Comparison of ENCODE assay signal across 24 cellular contexts in the genomic region with DNA sequence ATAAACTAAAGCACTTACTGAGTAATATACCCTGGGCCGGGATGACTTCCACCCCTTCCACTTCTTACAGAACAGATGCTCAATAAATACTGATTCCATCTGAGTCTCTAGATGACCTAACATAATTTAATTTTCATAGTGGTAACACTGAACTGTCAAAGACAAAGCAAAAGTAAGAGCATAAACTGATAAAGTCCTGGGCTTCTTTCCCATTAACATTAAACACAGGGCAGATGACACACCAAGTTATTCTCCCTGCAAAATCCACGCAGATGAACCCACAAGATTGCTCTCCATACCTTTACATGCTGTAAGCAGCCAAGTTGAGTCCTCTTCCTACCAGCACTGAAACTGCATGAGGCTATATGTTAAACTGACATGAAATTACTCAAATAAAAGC. TPM values are rescaled to one million over a fixed set of nuclear protein-coding genes. Genes with fewer than 3 reads are reported as not detected.
DNase-seq lines count a peak whose midpoint lies in the region; ATAC-seq, FAIRE-seq and TF ChIP-seq lines count a peak whose summit lies in the region.
"Had no signal": no experiment of that assay in that cellular context is flagged by ENCODE, and none has a peak within 500 bp of the region (broad histone marks: within the 10 kb centered on the region; RNA-seq: fewer than 3 reads in every experiment).

No MANE protein-coding gene starts in this region.

- intact Hi-C loops in Right ventricle myocardium inferior (cut with DNase I): no loop called here

- H3K27ac Mint-ChIP-seq in astrocyte (ENCODE audit: unreplicated experiment) (no peak overlapping the region), mesothelial cell of epicardium (peak overlapping the region; percentile 20)
- H3K27ac Mint-ChIP-seq: CD4-positive, alpha-beta T cell had no signal

- H3K79me2 ChIP-seq in astrocyte (ENCODE audit: insufficient read depth, low read length): peaks cover 79% of the 10 kb centered on the region

- in situ Hi-C loops in KBM-7 (cut with MboI; ENCODE audit: low pct_unique_long_range_greater_than_20kb, low sequenced_read_pairs): no loop called here
- in situ Hi-C loops in G401 (cut with HindIII; ENCODE audit: low sequenced_read_pairs): no loop called here

- TF ChIP-seq CTCF in right atrium auricular region (IDR thresholded peaks at IDR 0.05) (no peak), astrocyte (IDR thresholded peaks at IDR 0.05; ENCODE audit: insufficient read depth, low read depth, low read length) (no peak), mesothelial cell of epicardium (IDR thresholded peaks at IDR 0.05; ENCODE audit: unreplicated experiment) (no peak)

- H3K4me1 ChIP-seq in right atrium auricular region (no peaks in the 10 kb centered on the region), astrocyte (ENCODE audit: insufficient read depth, low read length) (peaks cover 12% of the 10 kb centered on the region)

- H3K27ac ChIP-seq in right atrium auricular region (no peak overlapping the region), astrocyte (ENCODE audit: low read depth, low read length) (no peak overlapping the region)
- H3K27ac ChIP-seq: 22Rv1; BLaER1 treated with 17β-estradiol and CSF1 and Interleukin-3, amounts not matched to agents 10 nM and 100 nM; KMS-11; SK-N-MC had no signal

- H4K20me1 ChIP-seq in astrocyte (ENCODE audit: insufficient read depth, low read length): peaks cover 51% of the 10 kb centered on the region

- no peak for FAIRE-seq in astrocyte (lab: Jason Lieb, UNC)
- FAIRE-seq: D721Med had no signal

- DNase-seq in right atrium auricular region (ENCODE audit: low spot score) (peak; percentile 2), Right ventricle myocardium inferior (ENCODE audit: missing footprints) (no peak), astrocyte (ENCODE audit: low read depth) (peak; percentile 81), mesothelial cell of epicardium (ENCODE audit: low spot score in 2 of 2, unreplicated experiment in 2 of 2) (no peak), KBM-7 (no peak), G401 (ENCODE audit: low spot score) (no peak), SHP77 treated with DMSO at 0.1 percent for 48 hours (lab: John Stamatoyannopoulos, UW) (no peak)
- DNase-seq: CD4-positive, alpha-beta T cell; GOT3; HCEC 1CT; MM.1S; NCI-H2029; NCI-H446 treated with DMSO at 0.1 percent for 48 hours; NCI-H526; NCI-H82; NK-92 treated with Interleukin-12 subunit alpha and Interleukin-12 subunit beta, amount 100 ng/mL, for 24 hours; RPMI8226; SHP77 had no signal

- no peak overlapping the region for H3K4me2 ChIP-seq in astrocyte (ENCODE audit: low read length)
- H3K4me2 ChIP-seq: BLaER1 treated with 17β-estradiol and CSF1 and Interleukin-3, amounts not matched to agents 10 nM and 100 nM; KMS-11 had no signal

- H3K9ac ChIP-seq in astrocyte (ENCODE audit: low read length): no peak overlapping the region
- H3K9ac ChIP-seq: BLaER1 treated with 17β-estradiol and CSF1 and Interleukin-3, amounts not matched to agents 10 nM and 100 nM; KMS-11 had no signal

- H3K4me3 ChIP-seq in right atrium auricular region (no peak overlapping the region), astrocyte (ENCODE audit: insufficient read depth, low read depth, low read length) (no peak overlapping the region)
- H3K4me3 ChIP-seq: BLaER1 treated with 17β-estradiol and CSF1 and Interleukin-3, amounts not matched to agents 10 nM and 100 nM; SK-N-MC had no signal

- H3K36me3 ChIP-seq in right atrium auricular region: no peaks in the 10 kb centered on the region
- no peaks in the 10 kb centered on the region for H3K36me3 ChIP-seq in astrocyte (ENCODE audit: insufficient read depth, low read length)

- no peaks in the 10 kb centered on the region for H3K27me3 ChIP-seq in right atrium auricular region
- no peaks in the 10 kb centered on the region for H3K27me3 ChIP-seq in astrocyte (ENCODE audit: insufficient read depth, low read length)
- H3K27me3 ChIP-seq: BLaER1 treated with 17β-estradiol and CSF1 and Interleukin-3, amounts not matched to agents 10 nM and 100 nM had no signal

- H3K4me1 Mint-ChIP-seq in astrocyte (ENCODE audit: low read depth, unreplicated experiment): peaks cover 6% of the 10 kb centered on the region
- H3K4me1 Mint-ChIP-seq in mesothelial cell of epicardium: peaks cover 6% of the 10 kb centered on the region

- H3K9me3 ChIP-seq in right atrium auricular region (no peaks in the 10 kb centered on the region), astrocyte (ENCODE audit: insufficient read depth, low read depth, low read length) (no peaks in the 10 kb centered on the region)

- no peak for ATAC-seq in Right ventricle myocardium inferior
- ATAC-seq in GM21390 (IDR thresholded peaks at IDR 0.05; ENCODE audit: unreplicated experiment): no peak

- no peaks in the 10 kb centered on the region for H3K27me3 Mint-ChIP-seq in astrocyte (ENCODE audit: low read depth, unreplicated experiment)
- H3K27me3 Mint-ChIP-seq in mesothelial cell of epicardium (ENCODE audit: low read depth): no peaks in the 10 kb centered on the region
- H3K27me3 Mint-ChIP-seq: CD4-positive, alpha-beta T cell had no signal

- H3K36me3 Mint-ChIP-seq in astrocyte (ENCODE audit: low read depth, unreplicated experiment): peaks cover 15% of the 10 kb centered on the region
- no peaks in the 10 kb centered on the region for H3K36me3 Mint-ChIP-seq in mesothelial cell of epicardium

- H3K9me3 Mint-ChIP-seq in astrocyte (ENCODE audit: unreplicated experiment) (no peaks in the 10 kb centered on the region), mesothelial cell of epicardium (peaks cover 11% of the 10 kb centered on the region)

- no peak overlapping the region for H2AFZ ChIP-seq in astrocyte (ENCODE audit: low read depth, low read length)

- H3K4me3 Mint-ChIP-seq in astrocyte (ENCODE audit: unreplicated experiment): no peak overlapping the region
- no peak overlapping the region for H3K4me3 Mint-ChIP-seq in mesothelial cell of epicardium
- H3K4me3 Mint-ChIP-seq: CD4-positive, alpha-beta T cell had no signal

RNA-seq across cellular contexts. Expression of a gene that starts 27.1 kb away (rescaled TPM):
- 1 to 10 TPM; 2.3 to 2.6 TPM for total RNA-seq in right atrium auricular region
- 2.4 TPM for total RNA-seq in Right ventricle myocardium inferior
- total RNA-seq in astrocyte: 27.2 and 27.9 TPM in 2 replicates
- 21.5 to 23.9 TPM (median 23.7 TPM) in 3 replicates for total RNA-seq in mesothelial cell of epicardium
- 3.6 TPM in 2 replicates for total RNA-seq in G401 (2014; rRNA removed; shearing (Covaris generic))

Comparison
In these comparisons a context has a peak if more than half of its experiments do, and no peak if none do; other contexts are left out.
1. DNase-seq: peak in right atrium auricular region (single experiment) and astrocyte (single experiment); none in Right ventricle myocardium inferior (single experiment), mesothelial cell of epicardium (0 of 2), KBM-7 (single experiment), G401 (single experiment) and SHP77 treated with DMSO at 0.1 percent for 48 hours (single experiment).